8 cellular contexts compared by ENCODE assay signal in genomic region chr15:85689729-85690128, GRCh38.
DNase-seq lines count a peak whose midpoint lies in the region; ATAC-seq and TF ChIP-seq lines count a peak whose summit lies in the region.

No MANE protein-coding gene starts in this region.

- DNase-seq in DND-41 (peak; percentile 80), OCI-LY7 (ENCODE audit: low spot score) (peak; percentile 89), left ventricle myocardium superior (peak; percentile 56), retinal pigment epithelial cell (ENCODE audit: low read depth) (no peak), NCI-H82 treated with DMSO at 0.1 percent for 48 hours (lab: John Stamatoyannopoulos, UW; ENCODE audit: unreplicated experiment) (no peak), NCI-H1694 (lab: John Stamatoyannopoulos, UW) (no peak)
- DNase-seq in activated naive CD4-positive, alpha-beta T cell treated with anti-CD3 and anti-CD28 coated beads, Interleukin-2, amount 50 U/mL, for 16 hours = peak; percentile 60

- H3K9me3 ChIP-seq in DND-41 (ENCODE audit: insufficient read depth, low read length, severe bottlenecking) (no peaks in the 10 kb centered on the region), OCI-LY7 (ENCODE audit: low read length) (no peaks in the 10 kb centered on the region)

- no peaks in the 10 kb centered on the region for H4K20me1 ChIP-seq in DND-41 (ENCODE audit: insufficient read depth, low read length)
- H4K20me1 ChIP-seq in OCI-LY7 (ENCODE audit: insufficient read depth, low read length) = no peaks in the 10 kb centered on the region

- H3K4me2 ChIP-seq in DND-41 (ENCODE audit: insufficient read depth, low read length) (peak overlapping the region; percentile 75), OCI-LY7 (ENCODE audit: low read length) (peak overlapping the region; percentile 83)

- TF ChIP-seq CTCF in DND-41 (IDR thresholded peaks at IDR 0.05; ENCODE audit: borderline replicate concordance, extremely low read depth, low read length, poor library complexity, severe bottlenecking) (no peak), OCI-LY7 (conservative IDR thresholded peaks at IDR 0.05; ENCODE audit: low read length) (no peak), retinal pigment epithelial cell (conservative IDR thresholded peaks at IDR 0.05; ENCODE audit: low read depth, low read length) (no peak)

- H3K79me2 ChIP-seq in DND-41 (ENCODE audit: insufficient read depth, low read length) (peaks cover 28% of the 10 kb centered on the region), OCI-LY7 (ENCODE audit: insufficient read depth, low read depth, low read length) (peaks cover 38% of the 10 kb centered on the region)

- peak; percentile 92 for ATAC-seq in DND-41 (ENCODE audit: insufficient read depth, low read depth)
- peak; percentile 38 for ATAC-seq in GM21737 (IDR thresholded peaks at IDR 0.05; ENCODE audit: unreplicated experiment)
- ATAC-seq in left ventricle myocardium superior = peak; percentile 54

- CTCF ChIA-PET in OCI-LY7 (lab: Charles Lee; ENCODE audit: unreplicated experiment) = interaction anchor here (1.0 to 2.2 kb wide), 3 partner anchors 13 to 22 kb away, joined by 3 to 8 read pairs (median 4); no protein-coding TSS in a partner anchor

- no peaks in the 10 kb centered on the region for H3K27me3 ChIP-seq in DND-41 (ENCODE audit: insufficient read depth, low read length, poor library complexity)

- H3K36me3 ChIP-seq in DND-41 (ENCODE audit: insufficient read depth, low read length) (peaks cover 21% of the 10 kb centered on the region), OCI-LY7 (ENCODE audit: insufficient read depth, low read length) (peaks cover 77% of the 10 kb centered on the region)

- H3K4me3 ChIP-seq in DND-41 (ENCODE audit: low read depth in 1 of 2, low read length in 2 of 2) = peak overlapping the region; percentile 34 to 54; a peak in 3 of 4 replicates
- peak overlapping the region; percentile 70 for H3K4me3 ChIP-seq in OCI-LY7 (ENCODE audit: low read depth, low read length, poor library complexity, severe bottlenecking)
- peak overlapping the region; percentile 22 for H3K4me3 ChIP-seq in retinal pigment epithelial cell (ENCODE audit: low read length)

- intact Hi-C loops in OCI-LY7 (cut with micrococcal nuclease; ENCODE audit: unreplicated experiment) = loop anchor here (2.0 kb wide), 2 partner anchors 17 to 29 kb away; no protein-coding TSS in a partner anchor
- intact Hi-C loops in left ventricle myocardium superior (cut with micrococcal nuclease) = no loop called here

- BruUV-seq in OCI-LY7 (replicated peaks; lab: Mats Ljungman, UMichigan) = no TSS peak

- H3K4me1 ChIP-seq in DND-41 (ENCODE audit: insufficient read depth, low read length) (peaks cover 45% of the 10 kb centered on the region), OCI-LY7 (ENCODE audit: insufficient read depth, low read length, poor library complexity, severe bottlenecking) (peaks cover 82% of the 10 kb centered on the region)

- peak overlapping the region; percentile 86 for H3K27ac ChIP-seq in DND-41 (ENCODE audit: low read length)
- peak overlapping the region; percentile 93 for H3K27ac ChIP-seq in OCI-LY7 (ENCODE audit: low read depth, low read length, poor library complexity, severe bottlenecking)

- H2AFZ ChIP-seq in DND-41 (ENCODE audit: low read depth, low read length) (peak overlapping the region; percentile 66), OCI-LY7 (ENCODE audit: low read length) (peak overlapping the region; percentile 47; the same call in 1 of the 2 replicates)

- H3K9me2 ChIP-seq in OCI-LY7 (ENCODE audit: insufficient read depth, low read length) = no peaks in the 10 kb centered on the region

- peak overlapping the region; percentile 71 for H3K9ac ChIP-seq in DND-41 (ENCODE audit: low read depth, low read length)

- POLR2A ChIA-PET in OCI-LY7 (lab: Charles Lee) = interaction anchor here (0.7 to 5.4 kb wide), 12 partner anchors 7 to 289 kb away, joined by 3 to 73 read pairs (median 4); no protein-coding TSS in a partner anchor

Comparison
In these comparisons a context has a peak if more than half of its experiments do, and no peak if none do; other contexts are left out.
1. ATAC-seq: peak in every context shown above with its lines; median percentile 92 in DND-41; 54 in left ventricle myocardium superior; 38 in GM21737.
2. DNase-seq: peak in DND-41 (single experiment), OCI-LY7 (single experiment), activated naive CD4-positive, alpha-beta T cell treated with anti-CD3 and anti-CD28 coated beads, Interleukin-2, amount 50 U/mL, for 16 hours (single experiment) and left ventricle myocardium superior (single experiment); none in retinal pigment epithelial cell (single experiment), NCI-H82 treated with DMSO at 0.1 percent for 48 hours (single experiment) and NCI-H1694 (single experiment).
3. Peak in every context shown above with its lines, with median percentiles within 50 percentile points of each other: H3K4me3 ChIP-seq.